Comparison of ENCODE assay signal across 3 cellular contexts in genomic region chr7:116665447-116665996, GRCh38.
A peak's percentile ranks its signal among the peaks of the same experiment; 100 is the strongest.
TF ChIP-seq lines count a peak whose summit lies in the region.

No MANE protein-coding gene starts in this region.

TF ChIP-seq in GM23338, 12 proteins besides CTCF, POLR2A, EP300 and RAD21:
- TF ChIP-seq, protein P1, sequence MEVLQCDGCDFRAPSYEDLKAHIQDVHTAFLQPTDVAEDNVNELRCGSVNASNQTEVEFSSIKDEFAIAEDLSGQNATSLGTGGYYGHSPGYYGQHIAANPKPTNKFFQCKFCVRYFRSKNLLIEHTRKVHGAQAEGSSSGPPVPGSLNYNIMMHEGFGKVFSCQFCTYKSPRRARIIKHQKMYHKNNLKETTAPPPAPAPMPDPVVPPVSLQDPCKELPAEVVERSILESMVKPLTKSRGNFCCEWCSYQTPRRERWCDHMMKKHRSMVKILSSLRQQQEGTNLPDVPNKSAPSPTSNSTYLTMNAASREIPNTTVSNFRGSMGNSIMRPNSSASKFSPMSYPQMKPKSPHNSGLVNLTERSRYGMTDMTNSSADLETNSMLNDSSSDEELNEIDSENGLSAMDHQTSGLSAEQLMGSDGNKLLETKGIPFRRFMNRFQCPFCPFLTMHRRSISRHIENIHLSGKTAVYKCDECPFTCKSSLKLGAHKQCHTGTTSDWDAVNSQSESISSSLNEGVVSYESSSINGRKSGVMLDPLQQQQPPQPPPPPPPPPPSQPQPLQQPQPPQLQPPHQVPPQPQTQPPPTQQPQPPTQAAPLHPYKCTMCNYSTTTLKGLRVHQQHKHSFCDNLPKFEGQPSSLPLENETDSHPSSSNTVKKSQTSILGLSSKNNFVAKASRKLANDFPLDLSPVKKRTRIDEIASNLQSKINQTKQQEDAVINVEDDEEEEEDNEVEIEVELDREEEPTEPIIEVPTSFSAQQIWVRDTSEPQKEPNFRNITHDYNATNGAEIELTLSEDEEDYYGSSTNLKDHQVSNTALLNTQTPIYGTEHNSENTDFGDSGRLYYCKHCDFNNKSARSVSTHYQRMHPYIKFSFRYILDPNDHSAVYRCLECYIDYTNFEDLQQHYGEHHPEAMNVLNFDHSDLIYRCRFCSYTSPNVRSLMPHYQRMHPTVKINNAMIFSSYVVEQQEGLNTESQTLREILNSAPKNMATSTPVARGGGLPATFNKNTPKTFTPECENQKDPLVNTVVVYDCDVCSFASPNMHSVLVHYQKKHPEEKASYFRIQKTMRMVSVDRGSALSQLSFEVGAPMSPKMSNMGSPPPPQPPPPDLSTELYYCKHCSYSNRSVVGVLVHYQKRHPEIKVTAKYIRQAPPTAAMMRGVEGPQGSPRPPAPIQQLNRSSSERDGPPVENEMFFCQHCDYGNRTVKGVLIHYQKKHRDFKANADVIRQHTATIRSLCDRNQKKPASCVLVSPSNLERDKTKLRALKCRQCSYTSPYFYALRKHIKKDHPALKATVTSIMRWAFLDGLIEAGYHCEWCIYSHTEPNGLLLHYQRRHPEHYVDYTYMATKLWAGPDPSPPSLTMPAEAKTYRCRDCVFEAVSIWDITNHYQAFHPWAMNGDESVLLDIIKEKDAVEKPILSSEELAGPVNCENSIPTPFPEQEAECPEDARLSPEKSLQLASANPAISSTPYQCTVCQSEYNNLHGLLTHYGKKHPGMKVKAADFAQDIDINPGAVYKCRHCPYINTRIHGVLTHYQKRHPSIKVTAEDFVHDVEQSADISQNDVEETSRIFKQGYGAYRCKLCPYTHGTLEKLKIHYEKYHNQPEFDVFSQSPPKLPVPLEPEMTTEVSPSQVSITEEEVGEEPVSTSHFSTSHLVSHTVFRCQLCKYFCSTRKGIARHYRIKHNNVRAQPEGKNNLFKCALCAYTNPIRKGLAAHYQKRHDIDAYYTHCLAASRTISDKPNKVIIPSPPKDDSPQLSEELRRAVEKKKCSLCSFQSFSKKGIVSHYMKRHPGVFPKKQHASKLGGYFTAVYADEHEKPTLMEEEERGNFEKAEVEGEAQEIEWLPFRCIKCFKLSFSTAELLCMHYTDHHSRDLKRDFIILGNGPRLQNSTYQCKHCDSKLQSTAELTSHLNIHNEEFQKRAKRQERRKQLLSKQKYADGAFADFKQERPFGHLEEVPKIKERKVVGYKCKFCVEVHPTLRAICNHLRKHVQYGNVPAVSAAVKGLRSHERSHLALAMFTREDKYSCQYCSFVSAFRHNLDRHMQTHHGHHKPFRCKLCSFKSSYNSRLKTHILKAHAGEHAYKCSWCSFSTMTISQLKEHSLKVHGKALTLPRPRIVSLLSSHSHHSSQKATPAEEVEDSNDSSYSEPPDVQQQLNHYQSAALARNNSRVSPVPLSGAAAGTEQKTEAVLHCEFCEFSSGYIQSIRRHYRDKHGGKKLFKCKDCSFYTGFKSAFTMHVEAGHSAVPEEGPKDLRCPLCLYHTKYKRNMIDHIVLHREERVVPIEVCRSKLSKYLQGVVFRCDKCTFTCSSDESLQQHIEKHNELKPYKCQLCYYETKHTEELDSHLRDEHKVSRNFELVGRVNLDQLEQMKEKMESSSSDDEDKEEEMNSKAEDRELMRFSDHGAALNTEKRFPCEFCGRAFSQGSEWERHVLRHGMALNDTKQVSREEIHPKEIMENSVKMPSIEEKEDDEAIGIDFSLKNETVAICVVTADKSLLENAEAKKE (CRISPR knock-in tag; IDR thresholded peaks at IDR 0.05), result no peak
- TF ChIP-seq ZNF331 (CRISPR knock-in tag; IDR thresholded peaks at IDR 0.05; ENCODE audit: low read depth), result no peak

TF ChIP-seq in SK-N-SH, 30 proteins besides CTCF, POLR2A, EP300 and RAD21:
- TF ChIP-seq TCF12 (IDR thresholded peaks at IDR 0.05) (peak; percentile 14; the same call in 1 of the 2 replicates), YY1 (IDR thresholded peaks at IDR 0.05; ENCODE audit: low read depth) (no peak)
- TF ChIP-seq, protein P2, sequence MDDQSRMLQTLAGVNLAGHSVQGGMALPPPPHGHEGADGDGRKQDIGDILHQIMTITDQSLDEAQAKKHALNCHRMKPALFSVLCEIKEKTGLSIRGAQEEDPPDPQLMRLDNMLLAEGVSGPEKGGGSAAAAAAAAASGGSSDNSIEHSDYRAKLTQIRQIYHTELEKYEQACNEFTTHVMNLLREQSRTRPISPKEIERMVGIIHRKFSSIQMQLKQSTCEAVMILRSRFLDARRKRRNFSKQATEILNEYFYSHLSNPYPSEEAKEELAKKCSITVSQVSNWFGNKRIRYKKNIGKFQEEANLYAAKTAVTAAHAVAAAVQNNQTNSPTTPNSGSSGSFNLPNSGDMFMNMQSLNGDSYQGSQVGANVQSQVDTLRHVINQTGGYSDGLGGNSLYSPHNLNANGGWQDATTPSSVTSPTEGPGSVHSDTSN (IDR thresholded peaks at IDR 0.05), result peak; percentile 56

TF ChIP-seq in endothelial cell of umbilical vein, 7 proteins besides CTCF, POLR2A, EP300 and RAD21:
- TF ChIP-seq MYC (IDR thresholded peaks at IDR 0.05; ENCODE audit: low read depth, low read length) (no peak), GATA2 (IDR thresholded peaks at IDR 0.05; ENCODE audit: insufficient read depth, insufficient read length, low read depth, low read length) (no peak), POLR2AphosphoS5 (IDR thresholded peaks at IDR 0.05; ENCODE audit: insufficient read depth, low read depth, low read length) (no peak), EZH2 (IDR thresholded peaks at IDR 0.05; ENCODE audit: borderline replicate concordance, low read depth, low read length, severe bottlenecking) (no peak), JUN (IDR thresholded peaks at IDR 0.05; ENCODE audit: borderline replicate concordance, insufficient read depth, insufficient read length, low read depth) (no peak), FOS (IDR thresholded peaks at IDR 0.05; ENCODE audit: borderline replicate concordance, insufficient read depth, low read length) (no peak)
- TF ChIP-seq, protein P3, sequence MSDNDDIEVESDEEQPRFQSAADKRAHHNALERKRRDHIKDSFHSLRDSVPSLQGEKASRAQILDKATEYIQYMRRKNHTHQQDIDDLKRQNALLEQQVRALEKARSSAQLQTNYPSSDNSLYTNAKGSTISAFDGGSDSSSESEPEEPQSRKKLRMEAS (IDR thresholded peaks at IDR 0.05; ENCODE audit: insufficient read depth, insufficient read length), result no peak
